ENCODE assay signal across 8 cellular contexts in genomic region chr6:100176321-100176950, GRCh38.
DNase-seq lines count a peak whose midpoint lies in the region; ATAC-seq and TF ChIP-seq lines count a peak whose summit lies in the region.

No MANE protein-coding gene starts in this region.

- no peak overlapping the region for H3K27ac ChIP-seq in colonic mucosa

- in situ Hi-C loops in G401 (cut with HindIII; ENCODE audit: low sequenced_read_pairs), result no loop called here

- H3K36me3 ChIP-seq in colonic mucosa, result no peaks in the 10 kb centered on the region

- peak; percentile 64 for TF ChIP-seq CTCF in neural crest cell (conservative IDR thresholded peaks at IDR 0.05)
- TF ChIP-seq CTCF in colonic mucosa (IDR thresholded peaks at IDR 0.05), result no peak

- H3K27me3 ChIP-seq in colonic mucosa, result no peaks in the 10 kb centered on the region

- ATAC-seq in GM18873 (IDR thresholded peaks at IDR 0.05; ENCODE audit: low FRiP score, unreplicated experiment), result no peak
- ATAC-seq in GM21526 (IDR thresholded peaks at IDR 0.05; ENCODE audit: low FRiP score, unreplicated experiment), result no peak

- H3K9me3 Mint-ChIP-seq in neural crest cell, result no peaks in the 10 kb centered on the region

- no peaks in the 10 kb centered on the region for H3K4me1 ChIP-seq in colonic mucosa

- H3K9ac ChIP-seq in colonic mucosa (ENCODE audit: low read depth in 2 of 2, low read length in 2 of 2), result no peak overlapping the region

- no peak overlapping the region for H3K4me3 Mint-ChIP-seq in neural crest cell

- DNase-seq in GDM1 (lab: John Stamatoyannopoulos, UW), result peak; percentile 29
- peak; percentile 32 for DNase-seq in MV-4-11 (lab: John Stamatoyannopoulos, UW)
- peak; percentile 60 for DNase-seq in dermis blood vessel endothelial cell
- DNase-seq in neural crest cell (ENCODE audit: low read depth, low spot score), result no peak
- no peak for DNase-seq in G401 (ENCODE audit: low spot score)
- DNase-seq in colonic mucosa, result no peak

- intact Hi-C loops in colonic mucosa (cut with DNase I), result no loop called here

- H3K9me3 ChIP-seq in colonic mucosa, result no peaks in the 10 kb centered on the region

- peaks cover 6% of the 10 kb centered on the region for H3K4me1 Mint-ChIP-seq in neural crest cell

- no peaks in the 10 kb centered on the region for H3K27me3 Mint-ChIP-seq in neural crest cell (ENCODE audit: low read depth)

- no peaks in the 10 kb centered on the region for H3K36me3 Mint-ChIP-seq in neural crest cell (ENCODE audit: low read depth)

- H3K27ac Mint-ChIP-seq in neural crest cell (ENCODE audit: unreplicated experiment), result peak overlapping the region; percentile 13

- no peak overlapping the region for H3K4me3 ChIP-seq in colonic mucosa

Comparison
In these comparisons a context has a peak if more than half of its experiments do, and no peak if none do; other contexts are left out.
1. DNase-seq: peak in GDM1 (single experiment), MV-4-11 (single experiment) and dermis blood vessel endothelial cell (single experiment); none in neural crest cell (single experiment), G401 (single experiment) and colonic mucosa (single experiment).